14 cellular contexts compared by ENCODE assay signal in genomic region chr9:108973876-108974275, GRCh38. TPM values are rescaled to one million over a fixed set of nuclear protein-coding genes. Genes with fewer than 3 reads are reported as not detected.
DNase-seq lines count a peak whose midpoint lies in the region; ATAC-seq and TF ChIP-seq lines count a peak whose summit lies in the region.
"Had no signal": no experiment of that assay in that cellular context is flagged by ENCODE, and none has a peak within 500 bp of the region (broad histone marks: within the 10 kb centered on the region; RNA-seq: fewer than 3 reads in every experiment).

No MANE protein-coding gene starts in this region.

- H3K4me3 ChIP-seq in ascending aorta (no peak overlapping the region), right cardiac atrium (ENCODE audit: low read length) (no peak overlapping the region), skeletal muscle cell (ENCODE audit: low read depth, low read length) (no peak overlapping the region)

- peaks cover 7% of the 10 kb centered on the region for H3K9me3 Mint-ChIP-seq in activated T-cell treated with anti-CD3 and anti-CD28 coated beads, Interleukin-2, amount 50 U/mL, for 4 hours

- H3K36me3 ChIP-seq in ascending aorta = peaks cover 8 to 12% of the 10 kb centered on the region in 2 donors

- H3K9me3 ChIP-seq in ascending aorta (no peaks in the 10 kb centered on the region), right cardiac atrium (ENCODE audit: control insufficient read depth, low read length) (no peaks in the 10 kb centered on the region)

- H3K27me3 ChIP-seq in ascending aorta (no peaks in the 10 kb centered on the region), right cardiac atrium (ENCODE audit: control insufficient read depth, insufficient read depth) (no peaks in the 10 kb centered on the region)

- H3K4me1 Mint-ChIP-seq in activated T-cell treated with anti-CD3 and anti-CD28 coated beads, Interleukin-2, amount 50 U/mL, for 4 hours (ENCODE audit: low read depth) = no peaks in the 10 kb centered on the region
- H3K4me1 Mint-ChIP-seq: CD4-positive, CD25-positive, alpha-beta regulatory T cell had no signal

- no peak for TF ChIP-seq CTCF in ascending aorta (IDR thresholded peaks at IDR 0.05)

- H3K27me3 Mint-ChIP-seq in activated T-cell treated with anti-CD3 and anti-CD28 coated beads, Interleukin-2, amount 50 U/mL, for 4 hours (ENCODE audit: low read depth) = no peaks in the 10 kb centered on the region
- H3K27me3 Mint-ChIP-seq: CD4-positive, CD25-positive, alpha-beta regulatory T cell had no signal

- no peak overlapping the region for H3K4me3 Mint-ChIP-seq in activated T-cell treated with anti-CD3 and anti-CD28 coated beads, Interleukin-2, amount 50 U/mL, for 4 hours
- H3K4me3 Mint-ChIP-seq: CD4-positive, CD25-positive, alpha-beta regulatory T cell had no signal

- peak; percentile 73 to 79 for ATAC-seq in right cardiac atrium
- no peak for ATAC-seq in GM18511 (IDR thresholded peaks at IDR 0.05; ENCODE audit: unreplicated experiment)
- ATAC-seq in activated T-cell treated with anti-CD3 and anti-CD28 coated beads, Interleukin-2, amount 50 U/mL, for 4 hours = no peak

- DNase-seq in ascending aorta (ENCODE audit: low spot score in 2 of 2) = no peak
- peak; percentile 32 for DNase-seq in fibroblast of peridontal ligament (ENCODE audit: extremely low read depth)
- DNase-seq in right cardiac atrium = no peak
- peak; percentile 3 for DNase-seq in skeletal muscle cell (ENCODE audit: low read depth)
- no peak for DNase-seq in DMS153 (lab: John Stamatoyannopoulos, UW)
- no peak for DNase-seq in activated T-cell treated with anti-CD3 and anti-CD28 coated beads, Interleukin-2, amount 50 U/mL, for 4 hours
- no peak for DNase-seq in UCSD-AML1 (lab: John Stamatoyannopoulos, UW; ENCODE audit: unreplicated experiment)
- DNase-seq: AML-193; CD4-positive, CD25-positive, alpha-beta regulatory T cell; DMS79; NCI-H1105 treated with DMSO at 0.1 percent for 48 hours; NCI-H1930; NCI-H526 treated with DMSO at 0.1 percent for 48 hours had no signal

- 22% methylated on average over 5 of the region's 5 CpGs for WGBS in right cardiac atrium

- peaks cover 0 to 17% of the 10 kb centered on the region in 2 donors for H3K4me1 ChIP-seq in ascending aorta
- H3K4me1 ChIP-seq in right cardiac atrium (ENCODE audit: control insufficient read depth, insufficient read depth, low read length) = peaks cover 2% of the 10 kb centered on the region

- intact Hi-C loops in ascending aorta (cut with DNase I) (loop anchor here (5.0 kb wide), 1 partner anchor 38 kb away; the partner anchor contains the start of gene CTNNAL1), right cardiac atrium (cut with DNase I) (no loop called here)

- peaks cover 5% of the 10 kb centered on the region for H3K36me3 Mint-ChIP-seq in activated T-cell treated with anti-CD3 and anti-CD28 coated beads, Interleukin-2, amount 50 U/mL, for 4 hours (ENCODE audit: insufficient read depth)

- H3K27ac ChIP-seq in ascending aorta (peak overlapping the region; percentile 22 to 65), right cardiac atrium (ENCODE audit: low read length) (no peak overlapping the region)

RNA-seq across cellular contexts. Expression of gene CTNNAL1, which starts 39.4 kb away (rescaled TPM):
- total RNA-seq in ascending aorta (16.4 TPM), right cardiac atrium (10 to 100 TPM; 61.1 to 99.9 (median 96.9) TPM)
- 105 TPM for polyA plus RNA-seq in right cardiac atrium
- 1 to 10 TPM; 5.0 to 7.4 (median 5.6) TPM for total RNA-seq in activated T-cell treated with anti-CD3 and anti-CD28 coated beads, Interleukin-2, amount 50 U/mL, for 4 hours

RNA-seq across cellular contexts. Expression of gene ABITRAM, which starts 39.7 kb away (rescaled TPM):
- total RNA-seq in ascending aorta (1.1 TPM), right cardiac atrium (10 to 100 TPM in 2 of 4 donors, 1 to 10 TPM in 2; 5.6 to 12.9 (median 10.0) TPM)
- 12.7 TPM for polyA plus RNA-seq in right cardiac atrium
- 10 to 100 TPM; 14.9 to 17.1 (median 16.6) TPM for total RNA-seq in activated T-cell treated with anti-CD3 and anti-CD28 coated beads, Interleukin-2, amount 50 U/mL, for 4 hours

RNA-seq across cellular contexts. Expression of gene ELP1, which starts 40.0 kb away (rescaled TPM):
- 8.8 TPM for total RNA-seq in ascending aorta
- 10 to 100 TPM; 20.5 to 24.1 (median 22.0) TPM for total RNA-seq in right cardiac atrium
- polyA plus RNA-seq in right cardiac atrium = 12.8 TPM
- 10 to 100 TPM; 30.1 to 33.2 (median 32.8) TPM for total RNA-seq in activated T-cell treated with anti-CD3 and anti-CD28 coated beads, Interleukin-2, amount 50 U/mL, for 4 hours

Comparison
In these comparisons a context has a peak if more than half of its experiments do, and no peak if none do; other contexts are left out.
1. DNase-seq: peak in fibroblast of peridontal ligament (single experiment) and skeletal muscle cell (single experiment); none in ascending aorta (0 of 2), right cardiac atrium (0 of 3), DMS153 (single experiment), activated T-cell treated with anti-CD3 and anti-CD28 coated beads, Interleukin-2, amount 50 U/mL, for 4 hours (single experiment) and UCSD-AML1 (single experiment).
2. ATAC-seq: peak in right cardiac atrium (2 of 2); none in GM18511 (single experiment) and activated T-cell treated with anti-CD3 and anti-CD28 coated beads, Interleukin-2, amount 50 U/mL, for 4 hours (0 of 2).